8 cellular contexts compared by ENCODE assay signal in genomic region chr17:29617125-29617480, GRCh38. TPM values are rescaled to one million over a fixed set of nuclear protein-coding genes. Genes with fewer than 3 reads are reported as not detected.
A peak's percentile ranks its signal among the peaks of the same experiment; 100 is the strongest.
DNase-seq lines count a peak whose midpoint lies in the region; ATAC-seq, FAIRE-seq and TF ChIP-seq lines count a peak whose summit lies in the region.

No MANE protein-coding gene starts in this region.

- no peaks in the 10 kb centered on the region for H3K9me3 Mint-ChIP-seq in activated T-helper 2 cell treated with anti-CD3 and anti-CD28 coated beads, Interferon-gamma antibody, Interleukin-2, Interleukin-4, amounts not matched to agents 10 μg/mL and 5 μg/mL and 100 μg/mL, durations not matched to agents 14 hours and 24 hours and 36 hours

- ATAC-seq in GM18505 (IDR thresholded peaks at IDR 0.05; ENCODE audit: unreplicated experiment) (peak; percentile 40), HG03558 (IDR thresholded peaks at IDR 0.05; ENCODE audit: extremely low read depth, unreplicated experiment) (peak; percentile 35)

- peaks cover 42% of the 10 kb centered on the region for H3K4me1 Mint-ChIP-seq in activated T-helper 2 cell treated with anti-CD3 and anti-CD28 coated beads, Interferon-gamma antibody, Interleukin-2, Interleukin-4, amounts not matched to agents 10 μg/mL and 5 μg/mL and 100 μg/mL, durations not matched to agents 14 hours and 24 hours and 36 hours (ENCODE audit: low read depth)

- FAIRE-seq in HTR-8/SVneo (lab: Jason Lieb, UNC), result no peak

- no peak overlapping the region for H3K27ac ChIP-seq in subcutaneous abdominal adipose tissue (ENCODE audit: low read depth, low read length)

- H3K27me3 ChIP-seq in subcutaneous abdominal adipose tissue (ENCODE audit: control insufficient read depth in 5 of 5, insufficient read depth in 4 of 5, low read length in 5 of 5), result peaks cover 0 to 5% (median 0%) of the 10 kb centered on the region in 5 donors

- peak; percentile 44 for TF ChIP-seq POLR2A in GM18505 (IDR thresholded peaks at IDR 0.05; ENCODE audit: borderline replicate concordance, extremely low read depth, insufficient read depth, insufficient read length)

- H3K36me3 ChIP-seq in subcutaneous abdominal adipose tissue (ENCODE audit: control insufficient read depth in 5 of 5, insufficient read depth in 5 of 5, low read length in 5 of 5), result no peaks in the 10 kb centered on the region

- H3K9me3 ChIP-seq in subcutaneous abdominal adipose tissue (ENCODE audit: control insufficient read depth in 5 of 5, low read length in 5 of 5), result no peaks in the 10 kb centered on the region

- peak overlapping the region; percentile 74 for H3K4me3 Mint-ChIP-seq in activated T-helper 2 cell treated with anti-CD3 and anti-CD28 coated beads, Interferon-gamma antibody, Interleukin-2, Interleukin-4, amounts not matched to agents 10 μg/mL and 5 μg/mL and 100 μg/mL, durations not matched to agents 14 hours and 24 hours and 36 hours (ENCODE audit: low read depth)

- H3K27me3 Mint-ChIP-seq in activated T-helper 2 cell treated with anti-CD3 and anti-CD28 coated beads, Interferon-gamma antibody, Interleukin-2, Interleukin-4, amounts not matched to agents 10 μg/mL and 5 μg/mL and 100 μg/mL, durations not matched to agents 14 hours and 24 hours and 36 hours (ENCODE audit: low read depth), result no peaks in the 10 kb centered on the region

- H3K4me1 ChIP-seq in subcutaneous abdominal adipose tissue (ENCODE audit: control insufficient read depth in 5 of 5, insufficient read depth in 5 of 5, low read length in 5 of 5), result peaks cover 6 to 65% (median 60%) of the 10 kb centered on the region in 5 donors

- TF ChIP-seq CTCF in fibroblast of villous mesenchyme (IDR thresholded peaks at IDR 0.05; ENCODE audit: insufficient read depth, low read depth, low read length), result peak; percentile 72

- H3K27ac Mint-ChIP-seq in activated T-helper 2 cell treated with anti-CD3 and anti-CD28 coated beads, Interferon-gamma antibody, Interleukin-2, Interleukin-4, amounts not matched to agents 10 μg/mL and 5 μg/mL and 100 μg/mL, durations not matched to agents 14 hours and 24 hours and 36 hours, result peak overlapping the region; percentile 84

- no peaks in the 10 kb centered on the region for H3K36me3 Mint-ChIP-seq in activated T-helper 2 cell treated with anti-CD3 and anti-CD28 coated beads, Interferon-gamma antibody, Interleukin-2, Interleukin-4, amounts not matched to agents 10 μg/mL and 5 μg/mL and 100 μg/mL, durations not matched to agents 14 hours and 24 hours and 36 hours (ENCODE audit: low read depth)

- DNase-seq in OCI-M1 (lab: John Stamatoyannopoulos, UW), result peak; percentile 89
- DNase-seq in activated T-helper 2 cell treated with anti-CD3 and anti-CD28 coated beads, Interferon-gamma antibody, Interleukin-2, Interleukin-4, amounts not matched to agents 10 μg/mL and 5 μg/mL and 100 μg/mL, durations not matched to agents 14 hours and 24 hours and 36 hours (ENCODE audit: low spot score), result peak; percentile 89
- peak; percentile 73 for DNase-seq in fibroblast of villous mesenchyme (ENCODE audit: low read depth)
- peak in 52 of 56 donors; percentile 29 to 90 (median 70) for DNase-seq in nucleus accumbens (lab: John Stamatoyannopoulos, UW)
- DNase-seq in HTR-8/SVneo (ENCODE audit: insufficient read length, low spot score), result no peak

- H3K4me3 ChIP-seq in fibroblast of villous mesenchyme (ENCODE audit: low read depth, low read length), result no peak overlapping the region
- H3K4me3 ChIP-seq in subcutaneous abdominal adipose tissue (ENCODE audit: low read depth in 1 of 5, low read length in 5 of 5), result peak overlapping the region in 4 of 5 donors; percentile 47 to 67 (median 62)

- peak overlapping the region in 1 of 5 donors; percentile 71 for H3K9ac ChIP-seq in subcutaneous abdominal adipose tissue (ENCODE audit: low read length in 5 of 5)

- intact Hi-C loops in activated T-helper 2 cell treated with anti-CD3 and anti-CD28 coated beads, Interferon-gamma antibody, Interleukin-2, Interleukin-4, amounts not matched to agents 10 μg/mL and 5 μg/mL and 100 μg/mL, durations not matched to agents 14 hours and 24 hours and 36 hours (cut with micrococcal nuclease), result loop anchor here (1.0 to 5.0 kb wide), 5 partner anchors 28 to 315 kb away; partner anchors contain the start of genes GIT1, SSH2 and TP53I13

RNA-seq across cellular contexts. Expression of gene CORO6, which starts 5.6 kb away (rescaled TPM):
- 3.1 and 3.8 TPM in 2 replicates for total RNA-seq in activated T-helper 2 cell treated with anti-CD3 and anti-CD28 coated beads, Interferon-gamma antibody, Interleukin-2, Interleukin-4, amounts not matched to agents 10 μg/mL and 5 μg/mL and 100 μg/mL, durations not matched to agents 14 hours and 24 hours and 36 hours
- 5.6 and 7.4 TPM in 2 replicates for total RNA-seq in fibroblast of villous mesenchyme

RNA-seq across cellular contexts. Expression of gene ANKRD13B, which starts 24.2 kb away (rescaled TPM):
- 34.1 and 41.6 TPM in 2 replicates for total RNA-seq in activated T-helper 2 cell treated with anti-CD3 and anti-CD28 coated beads, Interferon-gamma antibody, Interleukin-2, Interleukin-4, amounts not matched to agents 10 μg/mL and 5 μg/mL and 100 μg/mL, durations not matched to agents 14 hours and 24 hours and 36 hours
- 3.5 and 8.6 TPM in 2 replicates for total RNA-seq in fibroblast of villous mesenchyme

RNA-seq across cellular contexts. Expression of gene GIT1, which starts 27.7 kb away (rescaled TPM):
- 67.3 and 72.4 TPM in 2 replicates for total RNA-seq in activated T-helper 2 cell treated with anti-CD3 and anti-CD28 coated beads, Interferon-gamma antibody, Interleukin-2, Interleukin-4, amounts not matched to agents 10 μg/mL and 5 μg/mL and 100 μg/mL, durations not matched to agents 14 hours and 24 hours and 36 hours
- total RNA-seq in fibroblast of villous mesenchyme, result 23.2 and 26.3 TPM in 2 replicates

RNA-seq across cellular contexts. Expression of gene TP53I13, which starts 48.6 kb away (rescaled TPM):
- 78.2 and 84.8 TPM in 2 replicates for total RNA-seq in activated T-helper 2 cell treated with anti-CD3 and anti-CD28 coated beads, Interferon-gamma antibody, Interleukin-2, Interleukin-4, amounts not matched to agents 10 μg/mL and 5 μg/mL and 100 μg/mL, durations not matched to agents 14 hours and 24 hours and 36 hours
- 51.8 and 54.8 TPM in 2 replicates for total RNA-seq in fibroblast of villous mesenchyme

RNA-seq across cellular contexts. Expression of gene ABHD15, which starts 50.3 kb away (rescaled TPM):
- 19.5 and 20.2 TPM in 2 replicates for total RNA-seq in activated T-helper 2 cell treated with anti-CD3 and anti-CD28 coated beads, Interferon-gamma antibody, Interleukin-2, Interleukin-4, amounts not matched to agents 10 μg/mL and 5 μg/mL and 100 μg/mL, durations not matched to agents 14 hours and 24 hours and 36 hours
- 8.2 and 9.3 TPM in 2 replicates for total RNA-seq in fibroblast of villous mesenchyme
